In the genomic region with DNA sequence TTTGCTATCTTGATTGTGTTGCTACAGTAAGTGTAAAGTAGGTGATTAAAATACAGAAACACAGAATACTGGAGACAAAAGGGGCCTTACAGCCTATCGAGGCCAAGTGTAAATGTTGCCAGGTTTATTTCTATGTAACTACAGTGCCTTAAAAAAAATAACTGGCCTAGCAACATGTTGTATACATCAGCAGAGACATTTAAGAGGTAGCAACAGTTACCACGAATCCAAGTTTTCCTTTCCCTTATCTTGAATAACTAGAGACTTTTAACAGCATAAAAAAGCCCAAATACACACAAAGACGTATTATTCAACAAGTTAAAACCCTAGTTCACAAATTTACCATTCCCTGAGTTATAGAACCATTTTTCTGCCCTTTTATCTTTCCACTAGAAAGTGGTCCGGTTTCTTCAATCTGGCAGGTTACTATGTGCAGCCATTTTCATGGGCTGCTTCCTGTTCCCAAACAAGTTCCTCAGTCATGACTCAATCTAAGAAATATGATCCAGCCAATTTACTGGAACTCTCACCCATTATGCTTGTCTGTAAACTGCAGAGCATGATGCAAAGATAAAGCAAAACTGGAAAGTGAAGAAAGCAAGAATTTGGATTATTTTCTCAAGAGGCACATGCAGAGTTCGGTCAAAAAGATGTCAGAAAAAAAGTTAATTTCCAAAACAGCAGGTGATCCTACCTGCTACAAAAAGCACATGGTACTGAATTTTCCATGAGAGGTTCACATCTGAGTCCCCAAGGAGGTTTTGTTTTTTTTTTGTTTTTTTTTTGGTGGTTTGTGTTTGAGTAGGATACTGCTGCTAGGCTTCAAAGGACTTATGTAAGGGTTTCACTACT, we compare ENCODE assay signal across 1 cellular context.
TF ChIP-seq lines count a peak whose summit lies in the region.

No MANE protein-coding gene starts in this region.

TF ChIP-seq in K562, 482 proteins besides CTCF, POLR2A, EP300 and RAD21 (continued from another document and continues in another):
- TF ChIP-seq, protein P1, sequence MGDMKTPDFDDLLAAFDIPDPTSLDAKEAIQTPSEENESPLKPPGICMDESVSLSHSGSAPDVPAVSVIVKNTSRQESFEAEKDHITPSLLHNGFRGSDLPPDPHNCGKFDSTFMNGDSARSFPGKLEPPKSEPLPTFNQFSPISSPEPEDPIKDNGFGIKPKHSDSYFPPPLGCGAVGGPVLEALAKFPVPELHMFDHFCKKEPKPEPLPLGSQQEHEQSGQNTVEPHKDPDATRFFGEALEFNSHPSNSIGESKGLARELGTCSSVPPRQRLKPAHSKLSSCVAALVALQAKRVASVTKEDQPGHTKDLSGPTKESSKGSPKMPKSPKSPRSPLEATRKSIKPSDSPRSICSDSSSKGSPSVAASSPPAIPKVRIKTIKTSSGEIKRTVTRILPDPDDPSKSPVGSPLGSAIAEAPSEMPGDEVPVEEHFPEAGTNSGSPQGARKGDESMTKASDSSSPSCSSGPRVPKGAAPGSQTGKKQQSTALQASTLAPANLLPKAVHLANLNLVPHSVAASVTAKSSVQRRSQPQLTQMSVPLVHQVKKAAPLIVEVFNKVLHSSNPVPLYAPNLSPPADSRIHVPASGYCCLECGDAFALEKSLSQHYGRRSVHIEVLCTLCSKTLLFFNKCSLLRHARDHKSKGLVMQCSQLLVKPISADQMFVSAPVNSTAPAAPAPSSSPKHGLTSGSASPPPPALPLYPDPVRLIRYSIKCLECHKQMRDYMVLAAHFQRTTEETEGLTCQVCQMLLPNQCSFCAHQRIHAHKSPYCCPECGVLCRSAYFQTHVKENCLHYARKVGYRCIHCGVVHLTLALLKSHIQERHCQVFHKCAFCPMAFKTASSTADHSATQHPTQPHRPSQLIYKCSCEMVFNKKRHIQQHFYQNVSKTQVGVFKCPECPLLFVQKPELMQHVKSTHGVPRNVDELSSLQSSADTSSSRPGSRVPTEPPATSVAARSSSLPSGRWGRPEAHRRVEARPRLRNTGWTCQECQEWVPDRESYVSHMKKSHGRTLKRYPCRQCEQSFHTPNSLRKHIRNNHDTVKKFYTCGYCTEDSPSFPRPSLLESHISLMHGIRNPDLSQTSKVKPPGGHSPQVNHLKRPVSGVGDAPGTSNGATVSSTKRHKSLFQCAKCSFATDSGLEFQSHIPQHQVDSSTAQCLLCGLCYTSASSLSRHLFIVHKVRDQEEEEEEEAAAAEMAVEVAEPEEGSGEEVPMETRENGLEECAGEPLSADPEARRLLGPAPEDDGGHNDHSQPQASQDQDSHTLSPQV (IDR thresholded peaks at IDR 0.05), result peak; percentile 68; the same call in 1 of the 2 replicates
- TF ChIP-seq NFXL1 (CRISPR knock-in tag; IDR thresholded peaks at IDR 0.05) (0 out of 2 replicates have a peak, but pooled peaks have one; percentile 51), BDP1 (IDR thresholded peaks at IDR 0.05; ENCODE audit: insufficient read depth, insufficient read length) (no peak), ZKSCAN1 (IDR thresholded peaks at IDR 0.05; ENCODE audit: low read depth, low read length) (no peak), MTF1 (CRISPR knock-in tag; IDR thresholded peaks at IDR 0.05; ENCODE audit: borderline replicate concordance) (no peak), KAT7 (CRISPR knock-in tag; IDR thresholded peaks at IDR 0.05; ENCODE audit: borderline replicate concordance) (no peak), TEAD2 (tag; IDR thresholded peaks at IDR 0.05) (no peak), ZNF324 (CRISPR knock-in tag; IDR thresholded peaks at IDR 0.05) (no peak), SRSF9 (IDR thresholded peaks at IDR 0.05; ENCODE audit: borderline replicate concordance, low read depth, low read length) (no peak), CBX5 (IDR thresholded peaks at IDR 0.05; ENCODE audit: borderline replicate concordance, low read depth) (no peak), FOXM1 (IDR thresholded peaks at IDR 0.05; ENCODE audit: low read depth) (peak; percentile 51; the same call in 1 of the 2 replicates), FOXM1 (CRISPR knock-in tag; IDR thresholded peaks at IDR 0.05; ENCODE audit: low read depth) (no peak), ZNF586 (CRISPR knock-in tag; conservative IDR thresholded peaks at IDR 0.05) (no peak), GTF2F1 (IDR thresholded peaks at IDR 0.05; ENCODE audit: low read depth, low read length) (no peak), HEY1 (CRISPR knock-in tag; IDR thresholded peaks at IDR 0.05; ENCODE audit: borderline replicate concordance) (no peak), NCOA4 (IDR thresholded peaks at IDR 0.05; ENCODE audit: partially characterized antibody) (no peak), POLR2B (IDR thresholded peaks at IDR 0.05; ENCODE audit: low read depth, partially characterized antibody) (no peak), HMGN3 (IDR thresholded peaks at IDR 0.05; ENCODE audit: borderline replicate concordance, extremely low read depth, insufficient read length, low read depth, low read length) (no peak), WHSC1 (IDR thresholded peaks at IDR 0.05; ENCODE audit: low read length) (no peak), ARID2 (IDR thresholded peaks at IDR 0.05) (no peak), LARP7 (IDR thresholded peaks at IDR 0.05) (no peak), MTA1 (IDR thresholded peaks at IDR 0.05; ENCODE audit: borderline replicate concordance) (no peak; the same call in 1 of the 2 replicates), NRF1 (conservative IDR thresholded peaks at IDR 0.05 in 1 of 2, IDR thresholded peaks at IDR 0.05 in 1 of 2) (peak; percentile 10 to 44; a peak in 1 of 4 replicates), NR2F6 (CRISPR knock-in tag; IDR thresholded peaks at IDR 0.05) (no peak), NELFE (IDR thresholded peaks at IDR 0.05; ENCODE audit: insufficient read depth, insufficient read length) (no peak), RFX1 (IDR thresholded peaks at IDR 0.05) (peak; percentile 51), TAF15 (IDR thresholded peaks at IDR 0.05; ENCODE audit: low read depth, low read length) (no peak), ZNF778 (CRISPR knock-in tag; IDR thresholded peaks at IDR 0.05) (no peak), KLF10 (CRISPR knock-in tag; IDR thresholded peaks at IDR 0.05) (no peak), DACH1 (IDR thresholded peaks at IDR 0.05; ENCODE audit: partially characterized antibody) (no peak), NR1H2 (CRISPR knock-in tag; IDR thresholded peaks at IDR 0.05) (no peak)
- TF ChIP-seq, protein P2, sequence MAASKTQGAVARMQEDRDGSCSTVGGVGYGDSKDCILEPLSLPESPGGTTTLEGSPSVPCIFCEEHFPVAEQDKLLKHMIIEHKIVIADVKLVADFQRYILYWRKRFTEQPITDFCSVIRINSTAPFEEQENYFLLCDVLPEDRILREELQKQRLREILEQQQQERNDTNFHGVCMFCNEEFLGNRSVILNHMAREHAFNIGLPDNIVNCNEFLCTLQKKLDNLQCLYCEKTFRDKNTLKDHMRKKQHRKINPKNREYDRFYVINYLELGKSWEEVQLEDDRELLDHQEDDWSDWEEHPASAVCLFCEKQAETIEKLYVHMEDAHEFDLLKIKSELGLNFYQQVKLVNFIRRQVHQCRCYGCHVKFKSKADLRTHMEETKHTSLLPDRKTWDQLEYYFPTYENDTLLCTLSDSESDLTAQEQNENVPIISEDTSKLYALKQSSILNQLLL (CRISPR knock-in tag; IDR thresholded peaks at IDR 0.05; ENCODE audit: borderline replicate concordance), result no peak
- TF ChIP-seq, protein P3, sequence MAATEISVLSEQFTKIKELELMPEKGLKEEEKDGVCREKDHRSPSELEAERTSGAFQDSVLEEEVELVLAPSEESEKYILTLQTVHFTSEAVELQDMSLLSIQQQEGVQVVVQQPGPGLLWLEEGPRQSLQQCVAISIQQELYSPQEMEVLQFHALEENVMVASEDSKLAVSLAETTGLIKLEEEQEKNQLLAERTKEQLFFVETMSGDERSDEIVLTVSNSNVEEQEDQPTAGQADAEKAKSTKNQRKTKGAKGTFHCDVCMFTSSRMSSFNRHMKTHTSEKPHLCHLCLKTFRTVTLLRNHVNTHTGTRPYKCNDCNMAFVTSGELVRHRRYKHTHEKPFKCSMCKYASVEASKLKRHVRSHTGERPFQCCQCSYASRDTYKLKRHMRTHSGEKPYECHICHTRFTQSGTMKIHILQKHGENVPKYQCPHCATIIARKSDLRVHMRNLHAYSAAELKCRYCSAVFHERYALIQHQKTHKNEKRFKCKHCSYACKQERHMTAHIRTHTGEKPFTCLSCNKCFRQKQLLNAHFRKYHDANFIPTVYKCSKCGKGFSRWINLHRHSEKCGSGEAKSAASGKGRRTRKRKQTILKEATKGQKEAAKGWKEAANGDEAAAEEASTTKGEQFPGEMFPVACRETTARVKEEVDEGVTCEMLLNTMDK (IDR thresholded peaks at IDR 0.05; ENCODE audit: borderline replicate concordance, insufficient read depth, low read depth, low read length, poor library complexity, severe bottlenecking), result no peak
- TF ChIP-seq, protein P4, sequence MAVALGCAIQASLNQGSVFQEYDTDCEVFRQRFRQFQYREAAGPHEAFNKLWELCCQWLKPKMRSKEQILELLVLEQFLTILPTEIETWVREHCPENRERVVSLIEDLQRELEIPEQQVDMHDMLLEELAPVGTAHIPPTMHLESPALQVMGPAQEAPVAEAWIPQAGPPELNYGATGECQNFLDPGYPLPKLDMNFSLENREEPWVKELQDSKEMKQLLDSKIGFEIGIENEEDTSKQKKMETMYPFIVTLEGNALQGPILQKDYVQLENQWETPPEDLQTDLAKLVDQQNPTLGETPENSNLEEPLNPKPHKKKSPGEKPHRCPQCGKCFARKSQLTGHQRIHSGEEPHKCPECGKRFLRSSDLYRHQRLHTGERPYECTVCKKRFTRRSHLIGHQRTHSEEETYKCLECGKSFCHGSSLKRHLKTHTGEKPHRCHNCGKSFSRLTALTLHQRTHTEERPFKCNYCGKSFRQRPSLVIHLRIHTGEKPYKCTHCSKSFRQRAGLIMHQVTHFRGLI (CRISPR knock-in tag; IDR thresholded peaks at IDR 0.05), result no peak
- TF ChIP-seq, protein P5, sequence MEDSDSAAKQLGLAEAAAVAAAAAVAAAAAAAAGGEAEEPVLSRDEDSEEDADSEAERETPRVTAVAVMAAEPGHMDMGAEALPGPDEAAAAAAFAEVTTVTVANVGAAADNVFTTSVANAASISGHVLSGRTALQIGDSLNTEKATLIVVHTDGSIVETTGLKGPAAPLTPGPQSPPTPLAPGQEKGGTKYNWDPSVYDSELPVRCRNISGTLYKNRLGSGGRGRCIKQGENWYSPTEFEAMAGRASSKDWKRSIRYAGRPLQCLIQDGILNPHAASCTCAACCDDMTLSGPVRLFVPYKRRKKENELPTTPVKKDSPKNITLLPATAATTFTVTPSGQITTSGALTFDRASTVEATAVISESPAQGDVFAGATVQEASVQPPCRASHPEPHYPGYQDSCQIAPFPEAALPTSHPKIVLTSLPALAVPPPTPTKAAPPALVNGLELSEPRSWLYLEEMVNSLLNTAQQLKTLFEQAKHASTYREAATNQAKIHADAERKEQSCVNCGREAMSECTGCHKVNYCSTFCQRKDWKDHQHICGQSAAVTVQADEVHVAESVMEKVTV (CRISPR knock-in tag; IDR thresholded peaks at IDR 0.05), result no peak
- TF ChIP-seq, protein P6, sequence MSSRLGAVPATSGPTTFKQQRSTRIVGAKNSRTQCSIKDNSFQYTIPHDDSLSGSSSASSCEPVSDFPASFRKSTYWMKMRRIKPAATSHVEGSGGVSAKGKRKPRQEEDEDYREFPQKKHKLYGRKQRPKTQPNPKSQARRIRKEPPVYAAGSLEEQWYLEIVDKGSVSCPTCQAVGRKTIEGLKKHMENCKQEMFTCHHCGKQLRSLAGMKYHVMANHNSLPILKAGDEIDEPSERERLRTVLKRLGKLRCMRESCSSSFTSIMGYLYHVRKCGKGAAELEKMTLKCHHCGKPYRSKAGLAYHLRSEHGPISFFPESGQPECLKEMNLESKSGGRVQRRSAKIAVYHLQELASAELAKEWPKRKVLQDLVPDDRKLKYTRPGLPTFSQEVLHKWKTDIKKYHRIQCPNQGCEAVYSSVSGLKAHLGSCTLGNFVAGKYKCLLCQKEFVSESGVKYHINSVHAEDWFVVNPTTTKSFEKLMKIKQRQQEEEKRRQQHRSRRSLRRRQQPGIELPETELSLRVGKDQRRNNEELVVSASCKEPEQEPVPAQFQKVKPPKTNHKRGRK (tag; IDR thresholded peaks at IDR 0.05), result no peak
- TF ChIP-seq, protein P7, sequence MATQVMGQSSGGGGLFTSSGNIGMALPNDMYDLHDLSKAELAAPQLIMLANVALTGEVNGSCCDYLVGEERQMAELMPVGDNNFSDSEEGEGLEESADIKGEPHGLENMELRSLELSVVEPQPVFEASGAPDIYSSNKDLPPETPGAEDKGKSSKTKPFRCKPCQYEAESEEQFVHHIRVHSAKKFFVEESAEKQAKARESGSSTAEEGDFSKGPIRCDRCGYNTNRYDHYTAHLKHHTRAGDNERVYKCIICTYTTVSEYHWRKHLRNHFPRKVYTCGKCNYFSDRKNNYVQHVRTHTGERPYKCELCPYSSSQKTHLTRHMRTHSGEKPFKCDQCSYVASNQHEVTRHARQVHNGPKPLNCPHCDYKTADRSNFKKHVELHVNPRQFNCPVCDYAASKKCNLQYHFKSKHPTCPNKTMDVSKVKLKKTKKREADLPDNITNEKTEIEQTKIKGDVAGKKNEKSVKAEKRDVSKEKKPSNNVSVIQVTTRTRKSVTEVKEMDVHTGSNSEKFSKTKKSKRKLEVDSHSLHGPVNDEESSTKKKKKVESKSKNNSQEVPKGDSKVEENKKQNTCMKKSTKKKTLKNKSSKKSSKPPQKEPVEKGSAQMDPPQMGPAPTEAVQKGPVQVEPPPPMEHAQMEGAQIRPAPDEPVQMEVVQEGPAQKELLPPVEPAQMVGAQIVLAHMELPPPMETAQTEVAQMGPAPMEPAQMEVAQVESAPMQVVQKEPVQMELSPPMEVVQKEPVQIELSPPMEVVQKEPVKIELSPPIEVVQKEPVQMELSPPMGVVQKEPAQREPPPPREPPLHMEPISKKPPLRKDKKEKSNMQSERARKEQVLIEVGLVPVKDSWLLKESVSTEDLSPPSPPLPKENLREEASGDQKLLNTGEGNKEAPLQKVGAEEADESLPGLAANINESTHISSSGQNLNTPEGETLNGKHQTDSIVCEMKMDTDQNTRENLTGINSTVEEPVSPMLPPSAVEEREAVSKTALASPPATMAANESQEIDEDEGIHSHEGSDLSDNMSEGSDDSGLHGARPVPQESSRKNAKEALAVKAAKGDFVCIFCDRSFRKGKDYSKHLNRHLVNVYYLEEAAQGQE (CRISPR knock-in tag; IDR thresholded peaks at IDR 0.05; ENCODE audit: low read depth), result no peak
- TF ChIP-seq, protein P8, sequence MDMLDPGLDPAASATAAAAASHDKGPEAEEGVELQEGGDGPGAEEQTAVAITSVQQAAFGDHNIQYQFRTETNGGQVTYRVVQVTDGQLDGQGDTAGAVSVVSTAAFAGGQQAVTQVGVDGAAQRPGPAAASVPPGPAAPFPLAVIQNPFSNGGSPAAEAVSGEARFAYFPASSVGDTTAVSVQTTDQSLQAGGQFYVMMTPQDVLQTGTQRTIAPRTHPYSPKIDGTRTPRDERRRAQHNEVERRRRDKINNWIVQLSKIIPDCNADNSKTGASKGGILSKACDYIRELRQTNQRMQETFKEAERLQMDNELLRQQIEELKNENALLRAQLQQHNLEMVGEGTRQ (CRISPR knock-in tag; IDR thresholded peaks at IDR 0.05), result no peak
